17 cellular contexts compared by ENCODE assay signal in genomic region chr16:9489823-9490467, GRCh38.
DNase-seq lines count a peak whose midpoint lies in the region; ATAC-seq and TF ChIP-seq lines count a peak whose summit lies in the region.
"Had no signal": no experiment of that assay in that cellular context is flagged by ENCODE, and none has a peak within 500 bp of the region (broad histone marks: within the 10 kb centered on the region; RNA-seq: fewer than 3 reads in every experiment).

No MANE protein-coding gene starts in this region.

- H3K36me3 ChIP-seq in right atrium auricular region (no peaks in the 10 kb centered on the region), psoas muscle (ENCODE audit: insufficient read depth in 1 of 2, low read depth in 1 of 2) (no peaks in the 10 kb centered on the region)
- H3K36me3 ChIP-seq: WERI-Rb-1 had no signal

- CTCF ChIA-PET in WTC11 (lab: Charles Lee) = no interaction called here

- H3K27ac Mint-ChIP-seq in WTC11 = no peak overlapping the region
- H3K27ac Mint-ChIP-seq: activated naive CD8-positive, alpha-beta T cell treated with anti-CD3 and anti-CD28 coated beads, Interleukin-2, amount 10 ng/mL, durations not matched to agents 7 days and 5 days had no signal

- H3K4me1 ChIP-seq in right atrium auricular region (no peaks in the 10 kb centered on the region), psoas muscle (no peaks in the 10 kb centered on the region)

- H3K4me3 Mint-ChIP-seq in WTC11 = no peak overlapping the region
- H3K4me3 Mint-ChIP-seq: activated naive CD8-positive, alpha-beta T cell treated with anti-CD3 and anti-CD28 coated beads, Interleukin-2, amount 10 ng/mL, durations not matched to agents 7 days and 5 days; neural crest cell had no signal

- POLR2A ChIA-PET in WTC11 (lab: Charles Lee) = no interaction called here

- peak overlapping the region; percentile 44 to 83 for H3K27ac ChIP-seq in right atrium auricular region
- no peak overlapping the region for H3K27ac ChIP-seq in psoas muscle
- H3K27ac ChIP-seq: WERI-Rb-1 had no signal

- DNase-seq in Ammon's horn (ENCODE audit: low spot score) = peak; percentile 81
- peak; percentile 12 for DNase-seq in WTC11 (ENCODE audit: low spot score)
- peak; percentile 60 for DNase-seq in right atrium auricular region (ENCODE audit: low spot score)
- DNase-seq in nucleus accumbens (lab: John Stamatoyannopoulos, UW) = peak in 37 of 56 donors; percentile 0 to 72 (median 21)
- DNase-seq in psoas muscle = no peak
- no peak for DNase-seq in activated CD4-positive, CD25-positive, alpha-beta regulatory T cell treated with anti-CD3 and anti-CD28 coated beads, Interleukin-2, amount 50 U/mL, for 72 hours
- DNase-seq: activated naive CD8-positive, alpha-beta T cell treated with anti-CD3 and anti-CD28 coated beads, Interleukin-2, amount 10 ng/mL, durations not matched to agents 7 days and 5 days; cortex of kidney; DMS 273 treated with DMSO at 0.1 percent for 48 hours; KBM-7; NCI-H1436 treated with DMSO at 0.1 percent for 48 hours; NK-92 treated with Interleukin-12 subunit alpha and Interleukin-12 subunit beta, amount 100 ng/mL, for 24 hours; WERI-Rb-1 had no signal

- H3K9me3 Mint-ChIP-seq in WTC11 = peaks cover 20% of the 10 kb centered on the region

- ATAC-seq in WTC11 (no peak), HG03439 (IDR thresholded peaks at IDR 0.05; ENCODE audit: unreplicated experiment) (no peak), GM19324 (IDR thresholded peaks at IDR 0.05; ENCODE audit: low FRiP score, unreplicated experiment) (no peak), psoas muscle (no peak)
- ATAC-seq: GM12878 had no signal

- no peak overlapping the region for H3K4me3 ChIP-seq in right atrium auricular region
- H3K4me3 ChIP-seq in psoas muscle = no peak overlapping the region
- H3K4me3 ChIP-seq: GM12878 had no signal

- H3K27me3 ChIP-seq in right atrium auricular region (no peaks in the 10 kb centered on the region), psoas muscle (ENCODE audit: insufficient read depth in 3 of 3, low read length in 2 of 3) (no peaks in the 10 kb centered on the region)

- H3K36me3 Mint-ChIP-seq in WTC11 = peaks cover 6% of the 10 kb centered on the region
- H3K36me3 Mint-ChIP-seq: activated naive CD8-positive, alpha-beta T cell treated with anti-CD3 and anti-CD28 coated beads, Interleukin-2, amount 10 ng/mL, durations not matched to agents 7 days and 5 days had no signal

- no peaks in the 10 kb centered on the region for H3K4me1 Mint-ChIP-seq in WTC11
- H3K4me1 Mint-ChIP-seq: activated naive CD8-positive, alpha-beta T cell treated with anti-CD3 and anti-CD28 coated beads, Interleukin-2, amount 10 ng/mL, durations not matched to agents 7 days and 5 days had no signal

- no peak for TF ChIP-seq CTCF in WTC11 (IDR thresholded peaks at IDR 0.05)
- no peak for TF ChIP-seq CTCF in right atrium auricular region (IDR thresholded peaks at IDR 0.05)
- TF ChIP-seq CTCF in psoas muscle (IDR thresholded peaks at IDR 0.05) = no peak

- intact Hi-C loops in psoas muscle (cut with DNase I) = no loop called here

- peaks cover 3% of the 10 kb centered on the region; the same call in 1 of the 2 replicates for H3K27me3 Mint-ChIP-seq in WTC11 (ENCODE audit: low read depth)
- H3K27me3 Mint-ChIP-seq: activated naive CD8-positive, alpha-beta T cell treated with anti-CD3 and anti-CD28 coated beads, Interleukin-2, amount 10 ng/mL, durations not matched to agents 7 days and 5 days had no signal

- peaks cover 0 to 9% of the 10 kb centered on the region in 2 donors for H3K9me3 ChIP-seq in right atrium auricular region
- H3K9me3 ChIP-seq in psoas muscle = peaks cover 4% of the 10 kb centered on the region

- 40 to 46% (median 45%) methylated on average over 10 of the region's 10 CpGs for WGBS in psoas muscle, 3 donors

TF ChIP-seq in WTC11, 78 proteins besides CTCF, POLR2A, EP300 and RAD21:
- no peak for TF ChIP-seq TEAD4 (CRISPR knock-in tag; IDR thresholded peaks at IDR 0.05)
- no peak for TF ChIP-seq ZBTB21 (CRISPR knock-in tag; IDR thresholded peaks at IDR 0.05; ENCODE audit: borderline replicate concordance)
- TF ChIP-seq IRF1 (CRISPR knock-in tag; IDR thresholded peaks at IDR 0.05) = no peak
- TF ChIP-seq TEAD1 (CRISPR knock-in tag; IDR thresholded peaks at IDR 0.05) = no peak
- TF ChIP-seq E2F4 (CRISPR knock-in tag; IDR thresholded peaks at IDR 0.05; ENCODE audit: borderline replicate concordance, low read depth) = no peak
- no peak for TF ChIP-seq CREB1 (CRISPR knock-in tag; IDR thresholded peaks at IDR 0.05)
- TF ChIP-seq SP1 (CRISPR knock-in tag; conservative IDR thresholded peaks at IDR 0.05) = no peak
- TF ChIP-seq FOXK1 (CRISPR knock-in tag; IDR thresholded peaks at IDR 0.05) = no peak
- TF ChIP-seq JUN (CRISPR knock-in tag; IDR thresholded peaks at IDR 0.05) = no peak
- no peak for TF ChIP-seq MAX (CRISPR knock-in tag; IDR thresholded peaks at IDR 0.05)
- no peak for TF ChIP-seq ZNF671 (CRISPR knock-in tag; IDR thresholded peaks at IDR 0.05)
- TF ChIP-seq, protein P1, sequence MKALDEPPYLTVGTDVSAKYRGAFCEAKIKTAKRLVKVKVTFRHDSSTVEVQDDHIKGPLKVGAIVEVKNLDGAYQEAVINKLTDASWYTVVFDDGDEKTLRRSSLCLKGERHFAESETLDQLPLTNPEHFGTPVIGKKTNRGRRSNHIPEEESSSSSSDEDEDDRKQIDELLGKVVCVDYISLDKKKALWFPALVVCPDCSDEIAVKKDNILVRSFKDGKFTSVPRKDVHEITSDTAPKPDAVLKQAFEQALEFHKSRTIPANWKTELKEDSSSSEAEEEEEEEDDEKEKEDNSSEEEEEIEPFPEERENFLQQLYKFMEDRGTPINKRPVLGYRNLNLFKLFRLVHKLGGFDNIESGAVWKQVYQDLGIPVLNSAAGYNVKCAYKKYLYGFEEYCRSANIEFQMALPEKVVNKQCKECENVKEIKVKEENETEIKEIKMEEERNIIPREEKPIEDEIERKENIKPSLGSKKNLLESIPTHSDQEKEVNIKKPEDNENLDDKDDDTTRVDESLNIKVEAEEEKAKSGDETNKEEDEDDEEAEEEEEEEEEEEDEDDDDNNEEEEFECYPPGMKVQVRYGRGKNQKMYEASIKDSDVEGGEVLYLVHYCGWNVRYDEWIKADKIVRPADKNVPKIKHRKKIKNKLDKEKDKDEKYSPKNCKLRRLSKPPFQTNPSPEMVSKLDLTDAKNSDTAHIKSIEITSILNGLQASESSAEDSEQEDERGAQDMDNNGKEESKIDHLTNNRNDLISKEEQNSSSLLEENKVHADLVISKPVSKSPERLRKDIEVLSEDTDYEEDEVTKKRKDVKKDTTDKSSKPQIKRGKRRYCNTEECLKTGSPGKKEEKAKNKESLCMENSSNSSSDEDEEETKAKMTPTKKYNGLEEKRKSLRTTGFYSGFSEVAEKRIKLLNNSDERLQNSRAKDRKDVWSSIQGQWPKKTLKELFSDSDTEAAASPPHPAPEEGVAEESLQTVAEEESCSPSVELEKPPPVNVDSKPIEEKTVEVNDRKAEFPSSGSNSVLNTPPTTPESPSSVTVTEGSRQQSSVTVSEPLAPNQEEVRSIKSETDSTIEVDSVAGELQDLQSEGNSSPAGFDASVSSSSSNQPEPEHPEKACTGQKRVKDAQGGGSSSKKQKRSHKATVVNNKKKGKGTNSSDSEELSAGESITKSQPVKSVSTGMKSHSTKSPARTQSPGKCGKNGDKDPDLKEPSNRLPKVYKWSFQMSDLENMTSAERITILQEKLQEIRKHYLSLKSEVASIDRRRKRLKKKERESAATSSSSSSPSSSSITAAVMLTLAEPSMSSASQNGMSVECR (CRISPR knock-in tag; IDR thresholded peaks at IDR 0.05; ENCODE audit: borderline replicate concordance) = no peak
- TF ChIP-seq, protein P2, sequence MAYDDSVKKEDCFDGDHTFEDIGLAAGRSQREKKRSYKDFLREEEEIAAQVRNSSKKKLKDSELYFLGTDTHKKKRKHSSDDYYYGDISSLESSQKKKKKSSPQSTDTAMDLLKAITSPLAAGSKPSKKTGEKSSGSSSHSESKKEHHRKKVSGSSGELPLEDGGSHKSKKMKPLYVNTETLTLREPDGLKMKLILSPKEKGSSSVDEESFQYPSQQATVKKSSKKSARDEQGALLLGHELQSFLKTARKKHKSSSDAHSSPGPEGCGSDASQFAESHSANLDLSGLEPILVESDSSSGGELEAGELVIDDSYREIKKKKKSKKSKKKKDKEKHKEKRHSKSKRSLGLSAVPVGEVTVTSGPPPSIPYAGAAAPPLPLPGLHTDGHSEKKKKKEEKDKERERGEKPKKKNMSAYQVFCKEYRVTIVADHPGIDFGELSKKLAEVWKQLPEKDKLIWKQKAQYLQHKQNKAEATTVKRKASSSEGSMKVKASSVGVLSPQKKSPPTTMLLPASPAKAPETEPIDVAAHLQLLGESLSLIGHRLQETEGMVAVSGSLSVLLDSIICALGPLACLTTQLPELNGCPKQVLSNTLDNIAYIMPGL (CRISPR knock-in tag; IDR thresholded peaks at IDR 0.05) = no peak
- TF ChIP-seq USF2 (CRISPR knock-in tag; IDR thresholded peaks at IDR 0.05) = no peak

Comparison
In these comparisons a context has a peak if more than half of its experiments do, and no peak if none do; other contexts are left out.
1. DNase-seq: peak in Ammon's horn (single experiment), WTC11 (single experiment), right atrium auricular region (single experiment) and nucleus accumbens (37 of 56); none in psoas muscle (0 of 2) and activated CD4-positive, CD25-positive, alpha-beta regulatory T cell treated with anti-CD3 and anti-CD28 coated beads, Interleukin-2, amount 50 U/mL, for 72 hours (single experiment).